ENCODE assay signal across 24 cellular contexts in genomic region chr9:104944356-104944755, GRCh38. TPM values are rescaled to one million over a fixed set of nuclear protein-coding genes. Genes with fewer than 3 reads are reported as not detected.
DNase-seq lines count a peak whose midpoint lies in the region; ATAC-seq and TF ChIP-seq lines count a peak whose summit lies in the region.
"Had no signal": no experiment of that assay in that cellular context is flagged by ENCODE, and none has a peak within 500 bp of the region (broad histone marks: within the 10 kb centered on the region; RNA-seq: fewer than 3 reads in every experiment).

No MANE protein-coding gene starts in this region.

- H3F3A ChIP-seq in SK-N-SH (replicated peaks; ENCODE audit: insufficient read depth): no peaks in the 10 kb centered on the region

- H4K20me1 ChIP-seq in SK-N-SH (ENCODE audit: insufficient read depth): no peaks in the 10 kb centered on the region

- TF ChIP-seq EP300 in SK-N-SH (IDR thresholded peaks at IDR 0.05; ENCODE audit: borderline replicate concordance in 1 of 2, low read depth in 1 of 2, low read length in 1 of 2): no peak

- 49% methylated on average over 2 of the region's 2 CpGs for WGBS in SK-N-SH (ENCODE audit: low lambda C conversion rate)

- no peaks in the 10 kb centered on the region for H3K9me2 ChIP-seq in SK-N-SH

- POLR2A ChIA-PET in SK-N-SH (lab: Yijun Ruan, JAX): no interaction called here

- no peak overlapping the region for H3K27ac ChIP-seq in SK-N-SH (ENCODE audit: low read depth in 2 of 2, low read length in 1 of 2)
- H3K27ac ChIP-seq: 22Rv1, Peyer's patch, SJCRH30 had no signal

- H2AFZ ChIP-seq in SK-N-SH (ENCODE audit: low read depth): no peak overlapping the region

- H3K4me2 ChIP-seq in SK-N-SH: no peak overlapping the region

- H3K36me3 ChIP-seq in SK-N-SH (replicated peaks in 1 of 2; ENCODE audit: control insufficient read depth in 1 of 2, insufficient read depth in 2 of 2, low read length in 1 of 2): no peaks in the 10 kb centered on the region
- H3K36me3 ChIP-seq in adipocyte (ENCODE audit: control insufficient read depth, insufficient read depth, low read length, severe bottlenecking): no peaks in the 10 kb centered on the region
- H3K36me3 ChIP-seq: Peyer's patch, SJCRH30 had no signal

- H3K9me3 ChIP-seq in SK-N-SH (no peaks in the 10 kb centered on the region), adipocyte (ENCODE audit: control insufficient read depth, low read length) (no peaks in the 10 kb centered on the region)
- H3K9me3 ChIP-seq: Peyer's patch, SJCRH30 had no signal

- H3K4me1 ChIP-seq in SK-N-SH (ENCODE audit: control insufficient read depth in 1 of 2, insufficient read depth in 2 of 2, low read depth in 1 of 2, low read length in 1 of 2) (no peaks in the 10 kb centered on the region), adipocyte (ENCODE audit: control insufficient read depth, insufficient read depth, low read length) (no peaks in the 10 kb centered on the region)
- H3K4me1 ChIP-seq: Peyer's patch, SJCRH30 had no signal

- ATAC-seq in SK-N-SH treated with all-trans-retinoic acid at 6 μM for 48 hours (no peak), GM21529 (IDR thresholded peaks at IDR 0.05; ENCODE audit: unreplicated experiment) (no peak)

- H3K27me3 ChIP-seq in SK-N-SH (ENCODE audit: insufficient read depth): no peaks in the 10 kb centered on the region
- H3K27me3 ChIP-seq in adipocyte (replicated peaks; ENCODE audit: control insufficient read depth, insufficient read depth, low read length): no peaks in the 10 kb centered on the region
- H3K27me3 ChIP-seq: Peyer's patch, SJCRH30 had no signal

- CTCF ChIA-PET in SK-N-SH (lab: Yijun Ruan, JAX): no interaction called here

- no peak for TF ChIP-seq RAD21 in SK-N-SH (IDR thresholded peaks at IDR 0.05; ENCODE audit: low read length)

- no peak overlapping the region for H3K4me3 ChIP-seq in SK-N-SH (ENCODE audit: low read depth in 2 of 2, low read length in 1 of 2)
- H3K4me3 ChIP-seq in adipocyte (ENCODE audit: low read length): no peak overlapping the region
- H3K4me3 ChIP-seq in fibroblast of villous mesenchyme (ENCODE audit: low read depth, low read length): no peak overlapping the region
- H3K4me3 ChIP-seq: Peyer's patch, SJCRH30 had no signal

- TF ChIP-seq CTCF in SK-N-SH (IDR thresholded peaks at IDR 0.05) (no peak), fibroblast of villous mesenchyme (IDR thresholded peaks at IDR 0.05; ENCODE audit: insufficient read depth, low read depth, low read length) (no peak), GM10266 (IDR thresholded peaks at IDR 0.05; ENCODE audit: control insufficient read depth, insufficient read depth, low read depth, missing control alignments) (no peak)

- no peak for DNase-seq in SK-N-SH
- peak; percentile 79 for DNase-seq in adipocyte (ENCODE audit: low read depth)
- peak; percentile 78 for DNase-seq in fibroblast of villous mesenchyme (ENCODE audit: low read depth)
- no peak for DNase-seq in GM10266 (ENCODE audit: extremely low spot score)
- no peak for DNase-seq in NCI-H2196 (lab: John Stamatoyannopoulos, UW; ENCODE audit: unreplicated experiment)
- no peak for DNase-seq in foreskin melanocyte
- DNase-seq: AML-193, C1 segment of cervical spinal cord, DMS53, EL, H9, HFFc6, MV-4-11, NCI-H1694, NCI-H2081, NCI-H2171, NCI-H524 treated with DMSO at 0.1 percent for 48 hours, NCI-H82, Peyer's patch, SJCRH30, SW 1271 had no signal

- H3K9ac ChIP-seq in SK-N-SH (no peak overlapping the region), adipocyte (ENCODE audit: low read length) (no peak overlapping the region)

- H3K79me2 ChIP-seq in SK-N-SH (ENCODE audit: insufficient read depth): no peaks in the 10 kb centered on the region

TF ChIP-seq in SK-N-SH, 30 proteins besides CTCF, POLR2A, EP300 and RAD21:
- TF ChIP-seq TCF12 (IDR thresholded peaks at IDR 0.05) (peak; percentile 39; the same call in 1 of the 2 replicates), EZH2phosphoT487 (IDR thresholded peaks at IDR 0.05; ENCODE audit: borderline replicate concordance, low read depth) (no peak)

TF ChIP-seq in SK-N-SH treated with all-trans-retinoic acid at 6 μM for 48 hours, 23 proteins besides CTCF, POLR2A, EP300 and RAD21:
- TF ChIP-seq ZFP3 (CRISPR knock-in tag; IDR thresholded peaks at IDR 0.05) (no peak), TCF4 (CRISPR knock-in tag; IDR thresholded peaks at IDR 0.05; ENCODE audit: borderline replicate concordance) (no peak), CSDC2 (CRISPR knock-in tag; IDR thresholded peaks at IDR 0.05) (no peak), PATZ1 (CRISPR knock-in tag; IDR thresholded peaks at IDR 0.05; ENCODE audit: borderline replicate concordance) (no peak), GLIS3 (CRISPR knock-in tag; IDR thresholded peaks at IDR 0.05) (no peak), BACH2 (CRISPR knock-in tag; IDR thresholded peaks at IDR 0.05; ENCODE audit: borderline replicate concordance) (no peak), ZC3H10 (CRISPR knock-in tag; IDR thresholded peaks at IDR 0.05) (no peak), ARNTL (CRISPR knock-in tag; IDR thresholded peaks at IDR 0.05; ENCODE audit: borderline replicate concordance, low read depth) (no peak)
TF ChIP-seq in SK-N-SH treated with all-trans-retinoic acid at 6 μM for 48 hours: peak in this region for 0.

RNA-seq across cellular contexts. Expression of gene ABCA1, which starts 16.4 kb away (rescaled TPM):
- 5.3 and 9.3 TPM in 2 replicates for polyA plus RNA-seq in SK-N-SH (2012; rRNA removed)
- polyA plus RNA-seq in SK-N-SH (2012; cell fraction: cytosol; rRNA removed): 4.7 and 4.9 TPM in 2 replicates
- polyA plus RNA-seq in SK-N-SH (2012; cell fraction: nucleus; rRNA removed): 4.2 and 7.3 TPM in 2 replicates
- total RNA-seq in fibroblast of villous mesenchyme: 88.3 and 132 TPM in 2 replicates

Comparison
In these comparisons a context has a peak if more than half of its experiments do, and no peak if none do; other contexts are left out.
1. DNase-seq: peak in adipocyte (single experiment) and fibroblast of villous mesenchyme (single experiment); none in SK-N-SH (single experiment), GM10266 (single experiment), NCI-H2196 (single experiment) and foreskin melanocyte (single experiment).